Comparison of ENCODE assay signal across 1 cellular context in genomic region chr1:231418101-231418740, GRCh38.
TF ChIP-seq lines count a peak whose summit lies in the region.

No MANE protein-coding gene starts in this region.

TF ChIP-seq in HEK293, 187 proteins besides CTCF, POLR2A, EP300 and RAD21 (continued from another document and continues in another):
- TF ChIP-seq ZNF211 (tag by site-specific recombination; IDR thresholded peaks at IDR 0.05; ENCODE audit: low read depth) (no peak), ZNF311 (tag by site-specific recombination; IDR thresholded peaks at IDR 0.05; ENCODE audit: borderline replicate concordance) (no peak), ZNF133 (tag by site-specific recombination; IDR thresholded peaks at IDR 0.05) (no peak), ZSCAN30 (tag by site-specific recombination; IDR thresholded peaks at IDR 0.05) (peak; percentile 90; the same call in 1 of the 2 replicates), ZXDB (tag by site-specific recombination; IDR thresholded peaks at IDR 0.05) (peak; percentile 94), SP7 (tag by site-specific recombination; IDR thresholded peaks at IDR 0.05) (peak; percentile 96), ZNF561 (tag by site-specific recombination; IDR thresholded peaks at IDR 0.05; ENCODE audit: borderline replicate concordance) (0 out of 2 replicates have a peak, but pooled peaks have one; percentile 54), ZNF664 (tag by site-specific recombination; IDR thresholded peaks at IDR 0.05) (peak; percentile 100), ZNF660 (tag by site-specific recombination; IDR thresholded peaks at IDR 0.05) (no peak), ZNF521 (tag by site-specific recombination; IDR thresholded peaks at IDR 0.05) (no peak), ZNF10 (tag by site-specific recombination; IDR thresholded peaks at IDR 0.05) (peak; percentile 77), ZNF223 (tag by site-specific recombination; IDR thresholded peaks at IDR 0.05) (no peak), ZNF548 (tag by site-specific recombination; IDR thresholded peaks at IDR 0.05) (no peak), PBX3 (CRISPR knock-in tag; IDR thresholded peaks at IDR 0.05) (no peak), ZNF626 (tag by site-specific recombination; IDR thresholded peaks at IDR 0.05) (no peak; the same call in 1 of the 2 replicates), ZNF530 (tag by site-specific recombination; IDR thresholded peaks at IDR 0.05; ENCODE audit: low read depth) (no peak), MZF1 (tag by site-specific recombination; IDR thresholded peaks at IDR 0.05; ENCODE audit: borderline replicate concordance) (peak; percentile 94; the same call in 1 of the 2 replicates), EGR2 (tag by site-specific recombination; IDR thresholded peaks at IDR 0.05; ENCODE audit: low read depth) (no peak), ZNF629 (tag by site-specific recombination; IDR thresholded peaks at IDR 0.05) (peak; percentile 17; the same call in 1 of the 2 replicates), ZNF549 (tag by site-specific recombination; IDR thresholded peaks at IDR 0.05) (no peak), SETDB1 (IDR thresholded peaks at IDR 0.05; ENCODE audit: insufficient read length, low read length) (no peak), ZNF292 (tag by site-specific recombination; IDR thresholded peaks at IDR 0.05; ENCODE audit: borderline replicate concordance, low read depth) (no peak), KLF17 (tag by site-specific recombination; IDR thresholded peaks at IDR 0.05) (no peak), ZBTB10 (tag by site-specific recombination; IDR thresholded peaks at IDR 0.05) (no peak), SCRT2 (tag by site-specific recombination; IDR thresholded peaks at IDR 0.05) (no peak), ZNF416 (tag by site-specific recombination; IDR thresholded peaks at IDR 0.05) (no peak), HOXA7 (CRISPR knock-in tag; IDR thresholded peaks at IDR 0.05; ENCODE audit: borderline replicate concordance) (no peak), ZNF776 (tag by site-specific recombination; IDR thresholded peaks at IDR 0.05; ENCODE audit: borderline replicate concordance) (no peak), GFI1B (tag by site-specific recombination; IDR thresholded peaks at IDR 0.05) (no peak), ZNF571 (tag by site-specific recombination; IDR thresholded peaks at IDR 0.05) (no peak), ZNF112 (tag by site-specific recombination; IDR thresholded peaks at IDR 0.05) (no peak), OVOL3 (tag by site-specific recombination; IDR thresholded peaks at IDR 0.05) (peak; percentile 97), ZNF544 (tag by site-specific recombination; IDR thresholded peaks at IDR 0.05) (no peak), ZNF302 (tag by site-specific recombination; IDR thresholded peaks at IDR 0.05; ENCODE audit: low read depth) (no peak), ZBTB21 (tag by site-specific recombination; IDR thresholded peaks at IDR 0.05) (no peak), ZNF639 (tag by site-specific recombination; IDR thresholded peaks at IDR 0.05) (no peak), ZNF155 (tag by site-specific recombination; IDR thresholded peaks at IDR 0.05) (no peak), ZNF404 (tag by site-specific recombination; IDR thresholded peaks at IDR 0.05) (no peak), ZNF704 (tag by site-specific recombination; IDR thresholded peaks at IDR 0.05) (no peak), ZNF132 (tag by site-specific recombination; IDR thresholded peaks at IDR 0.05; ENCODE audit: borderline replicate concordance) (no peak)
- TF ChIP-seq, protein P1, sequence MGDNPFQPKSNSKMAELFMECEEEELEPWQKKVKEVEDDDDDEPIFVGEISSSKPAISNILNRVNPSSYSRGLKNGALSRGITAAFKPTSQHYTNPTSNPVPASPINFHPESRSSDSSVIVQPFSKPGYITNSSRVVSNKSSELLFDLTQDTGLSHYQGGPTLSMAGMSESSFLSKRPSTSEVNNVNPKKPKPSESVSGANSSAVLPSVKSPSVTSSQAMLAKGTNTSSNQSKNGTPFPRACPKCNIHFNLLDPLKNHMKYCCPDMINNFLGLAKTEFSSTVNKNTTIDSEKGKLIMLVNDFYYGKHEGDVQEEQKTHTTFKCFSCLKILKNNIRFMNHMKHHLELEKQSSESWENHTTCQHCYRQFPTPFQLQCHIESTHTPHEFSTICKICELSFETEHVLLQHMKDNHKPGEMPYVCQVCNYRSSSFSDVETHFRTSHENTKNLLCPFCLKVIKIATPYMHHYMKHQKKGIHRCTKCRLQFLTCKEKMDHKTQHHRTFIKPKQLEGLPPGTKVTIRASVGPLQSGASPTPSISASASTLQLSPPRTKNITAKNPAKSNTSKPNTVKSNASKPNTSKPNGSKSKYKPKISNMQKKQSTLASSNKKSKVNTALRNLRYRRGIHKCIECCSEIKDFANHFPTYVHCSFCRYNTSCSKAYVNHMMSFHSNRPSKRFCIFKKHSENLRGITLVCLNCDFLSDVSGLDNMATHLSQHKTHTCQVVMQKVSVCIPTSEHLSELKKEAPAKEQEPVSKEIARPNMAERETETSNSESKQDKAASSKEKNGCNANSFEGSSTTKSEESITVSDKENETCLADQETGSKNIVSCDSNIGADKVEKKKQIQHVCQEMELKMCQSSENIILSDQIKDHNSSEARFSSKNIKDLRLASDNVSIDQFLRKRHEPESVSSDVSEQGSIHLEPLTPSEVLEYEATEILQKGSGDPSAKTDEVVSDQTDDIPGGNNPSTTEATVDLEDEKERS (tag by site-specific recombination; IDR thresholded peaks at IDR 0.05) = no peak
- TF ChIP-seq, protein P2, sequence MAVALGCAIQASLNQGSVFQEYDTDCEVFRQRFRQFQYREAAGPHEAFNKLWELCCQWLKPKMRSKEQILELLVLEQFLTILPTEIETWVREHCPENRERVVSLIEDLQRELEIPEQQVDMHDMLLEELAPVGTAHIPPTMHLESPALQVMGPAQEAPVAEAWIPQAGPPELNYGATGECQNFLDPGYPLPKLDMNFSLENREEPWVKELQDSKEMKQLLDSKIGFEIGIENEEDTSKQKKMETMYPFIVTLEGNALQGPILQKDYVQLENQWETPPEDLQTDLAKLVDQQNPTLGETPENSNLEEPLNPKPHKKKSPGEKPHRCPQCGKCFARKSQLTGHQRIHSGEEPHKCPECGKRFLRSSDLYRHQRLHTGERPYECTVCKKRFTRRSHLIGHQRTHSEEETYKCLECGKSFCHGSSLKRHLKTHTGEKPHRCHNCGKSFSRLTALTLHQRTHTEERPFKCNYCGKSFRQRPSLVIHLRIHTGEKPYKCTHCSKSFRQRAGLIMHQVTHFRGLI (tag by site-specific recombination; IDR thresholded peaks at IDR 0.05) = peak; percentile 99
- TF ChIP-seq, protein P3, sequence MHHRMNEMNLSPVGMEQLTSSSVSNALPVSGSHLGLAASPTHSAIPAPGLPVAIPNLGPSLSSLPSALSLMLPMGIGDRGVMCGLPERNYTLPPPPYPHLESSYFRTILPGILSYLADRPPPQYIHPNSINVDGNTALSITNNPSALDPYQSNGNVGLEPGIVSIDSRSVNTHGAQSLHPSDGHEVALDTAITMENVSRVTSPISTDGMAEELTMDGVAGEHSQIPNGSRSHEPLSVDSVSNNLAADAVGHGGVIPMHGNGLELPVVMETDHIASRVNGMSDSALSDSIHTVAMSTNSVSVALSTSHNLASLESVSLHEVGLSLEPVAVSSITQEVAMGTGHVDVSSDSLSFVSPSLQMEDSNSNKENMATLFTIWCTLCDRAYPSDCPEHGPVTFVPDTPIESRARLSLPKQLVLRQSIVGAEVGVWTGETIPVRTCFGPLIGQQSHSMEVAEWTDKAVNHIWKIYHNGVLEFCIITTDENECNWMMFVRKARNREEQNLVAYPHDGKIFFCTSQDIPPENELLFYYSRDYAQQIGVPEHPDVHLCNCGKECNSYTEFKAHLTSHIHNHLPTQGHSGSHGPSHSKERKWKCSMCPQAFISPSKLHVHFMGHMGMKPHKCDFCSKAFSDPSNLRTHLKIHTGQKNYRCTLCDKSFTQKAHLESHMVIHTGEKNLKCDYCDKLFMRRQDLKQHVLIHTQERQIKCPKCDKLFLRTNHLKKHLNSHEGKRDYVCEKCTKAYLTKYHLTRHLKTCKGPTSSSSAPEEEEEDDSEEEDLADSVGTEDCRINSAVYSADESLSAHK (tag by site-specific recombination; IDR thresholded peaks at IDR 0.05) = peak; percentile 73; the same call in 1 of the 2 replicates
- TF ChIP-seq, protein P4, sequence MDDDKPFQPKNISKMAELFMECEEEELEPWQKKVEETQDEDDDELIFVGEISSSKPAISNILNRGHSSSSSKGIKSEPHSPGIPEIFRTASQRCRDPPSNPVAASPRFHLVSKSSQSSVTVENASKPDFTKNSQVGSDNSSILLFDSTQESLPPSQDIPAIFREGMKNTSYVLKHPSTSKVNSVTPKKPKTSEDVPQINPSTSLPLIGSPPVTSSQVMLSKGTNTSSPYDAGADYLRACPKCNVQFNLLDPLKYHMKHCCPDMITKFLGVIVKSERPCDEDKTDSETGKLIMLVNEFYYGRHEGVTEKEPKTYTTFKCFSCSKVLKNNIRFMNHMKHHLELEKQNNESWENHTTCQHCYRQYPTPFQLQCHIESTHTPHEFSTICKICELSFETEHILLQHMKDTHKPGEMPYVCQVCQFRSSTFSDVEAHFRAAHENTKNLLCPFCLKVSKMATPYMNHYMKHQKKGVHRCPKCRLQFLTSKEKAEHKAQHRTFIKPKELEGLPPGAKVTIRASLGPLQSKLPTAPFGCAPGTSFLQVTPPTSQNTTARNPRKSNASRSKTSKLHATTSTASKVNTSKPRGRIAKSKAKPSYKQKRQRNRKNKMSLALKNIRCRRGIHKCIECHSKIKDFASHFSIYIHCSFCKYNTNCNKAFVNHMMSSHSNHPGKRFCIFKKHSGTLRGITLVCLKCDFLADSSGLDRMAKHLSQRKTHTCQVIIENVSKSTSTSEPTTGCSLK (tag by site-specific recombination; IDR thresholded peaks at IDR 0.05) = no peak
- TF ChIP-seq, protein P5, sequence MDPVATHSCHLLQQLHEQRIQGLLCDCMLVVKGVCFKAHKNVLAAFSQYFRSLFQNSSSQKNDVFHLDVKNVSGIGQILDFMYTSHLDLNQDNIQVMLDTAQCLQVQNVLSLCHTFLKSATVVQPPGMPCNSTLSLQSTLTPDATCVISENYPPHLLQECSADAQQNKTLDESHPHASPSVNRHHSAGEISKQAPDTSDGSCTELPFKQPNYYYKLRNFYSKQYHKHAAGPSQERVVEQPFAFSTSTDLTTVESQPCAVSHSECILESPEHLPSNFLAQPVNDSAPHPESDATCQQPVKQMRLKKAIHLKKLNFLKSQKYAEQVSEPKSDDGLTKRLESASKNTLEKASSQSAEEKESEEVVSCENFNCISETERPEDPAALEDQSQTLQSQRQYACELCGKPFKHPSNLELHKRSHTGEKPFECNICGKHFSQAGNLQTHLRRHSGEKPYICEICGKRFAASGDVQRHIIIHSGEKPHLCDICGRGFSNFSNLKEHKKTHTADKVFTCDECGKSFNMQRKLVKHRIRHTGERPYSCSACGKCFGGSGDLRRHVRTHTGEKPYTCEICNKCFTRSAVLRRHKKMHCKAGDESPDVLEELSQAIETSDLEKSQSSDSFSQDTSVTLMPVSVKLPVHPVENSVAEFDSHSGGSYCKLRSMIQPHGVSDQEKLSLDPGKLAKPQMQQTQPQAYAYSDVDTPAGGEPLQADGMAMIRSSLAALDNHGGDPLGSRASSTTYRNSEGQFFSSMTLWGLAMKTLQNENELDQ (tag by site-specific recombination; IDR thresholded peaks at IDR 0.05; ENCODE audit: low read depth) = no peak
